25 cellular contexts compared by ENCODE assay signal in the genomic region with DNA sequence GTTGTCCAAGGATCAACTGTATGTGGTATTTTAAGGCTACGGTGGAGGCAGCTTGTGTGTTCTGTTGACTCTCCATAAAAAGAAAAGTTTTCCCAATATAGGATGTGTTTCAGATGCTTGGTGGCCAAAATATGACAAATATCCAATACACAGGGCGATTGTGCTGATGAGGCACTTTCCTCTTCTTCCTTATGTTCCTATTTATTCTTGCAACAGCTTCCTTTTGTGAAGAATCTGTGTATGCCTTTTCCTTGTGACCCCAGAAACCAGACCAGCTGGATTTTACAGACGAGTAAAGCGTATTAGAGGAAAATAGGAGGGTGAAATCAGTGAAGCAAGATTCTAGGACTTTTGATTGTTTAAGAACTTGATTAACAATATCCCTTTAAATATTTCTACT.
"Had no signal": no experiment of that assay in that cellular context is flagged by ENCODE, and none has a peak within 500 bp of the region (broad histone marks: within the 10 kb centered on the region; RNA-seq: fewer than 3 reads in every experiment).

No MANE protein-coding gene starts in this region.

- H2AFZ ChIP-seq: neural progenitor cell, parathyroid adenoma had no signal

- H3K4me3 ChIP-seq: neural progenitor cell, ovary, psoas muscle, stomach, thoracic aorta, thyroid gland, tibial nerve, upper lobe of left lung, vagina had no signal

- FAIRE-seq: urothelium cell line had no signal

- H3K9me3 ChIP-seq: ovary, thyroid gland, vagina had no signal

- H3K36me3 ChIP-seq: neural progenitor cell, ovary, stomach, thoracic aorta, thyroid gland, tibial nerve, upper lobe of left lung, vagina had no signal

- H3K27ac ChIP-seq: neural progenitor cell, ovary, parathyroid adenoma, psoas muscle, stomach, thoracic aorta, thyroid gland, tibial nerve, upper lobe of left lung, vagina had no signal

- DNase-seq: natural killer cell; occipital lobe; ovary; posterior cingulate gyrus; psoas muscle; right cardiac atrium; small intestine; stimulated activated CD4-positive, alpha-beta T cell treated with anti-CD3 and anti-CD28 coated beads, Interleukin-15, amount 100 ng/mL, for 24 hours; stimulated activated CD4-positive, alpha-beta T cell treated with anti-CD3 and anti-CD28 coated beads, Interleukin-2, amount 100 ng/mL, for 24 hours; stimulated activated CD4-positive, alpha-beta T cell treated with anti-CD3 and anti-CD28 coated beads, Interleukin-2, amount 100 ng/mL, for 48 hours; stimulated activated CD4-positive, alpha-beta T cell treated with anti-CD3 and anti-CD28 coated beads, Interleukin-4, amount 100 ng/mL, for 24 hours; stimulated activated naive B cell treated with anti-CD40 and anti-IgM and Interleukin-4, amounts not matched to agents 10 μg/mL and 1 μg/mL and 100 μg/mL, for 72 hours; stimulated activated naive CD4-positive, alpha-beta T cell treated with Interleukin-2 at 50 U/mL for 16 hours; stomach; thyroid gland; trophoblast cell; upper lobe of left lung had no signal

- ATAC-seq: natural killer cell; psoas muscle; right cardiac atrium; sciatic nerve; stimulated activated effector memory CD8-positive, alpha-beta T cell treated with anti-CD3 and anti-CD28 coated beads, Interleukin-12 subunit alpha, Interleukin-12 subunit beta, amount 100 ng/mL, for 72 hours; stimulated activated naive B cell treated with anti-CD40 and anti-IgM and Interleukin-4, amounts not matched to agents 10 μg/mL and 1 μg/mL and 100 μg/mL, for 72 hours had no signal

- H3K27me3 ChIP-seq: neural progenitor cell, ovary, stomach, thyroid gland, tibial nerve, upper lobe of left lung, vagina had no signal

- H3K4me2 ChIP-seq: neural progenitor cell had no signal

- H3K79me2 ChIP-seq: parathyroid adenoma had no signal

- H3K9ac ChIP-seq: neural progenitor cell, parathyroid adenoma had no signal

- H3K4me1 ChIP-seq: neural progenitor cell, parathyroid adenoma, thyroid gland, upper lobe of left lung, vagina had no signal
